In the genomic region with DNA sequence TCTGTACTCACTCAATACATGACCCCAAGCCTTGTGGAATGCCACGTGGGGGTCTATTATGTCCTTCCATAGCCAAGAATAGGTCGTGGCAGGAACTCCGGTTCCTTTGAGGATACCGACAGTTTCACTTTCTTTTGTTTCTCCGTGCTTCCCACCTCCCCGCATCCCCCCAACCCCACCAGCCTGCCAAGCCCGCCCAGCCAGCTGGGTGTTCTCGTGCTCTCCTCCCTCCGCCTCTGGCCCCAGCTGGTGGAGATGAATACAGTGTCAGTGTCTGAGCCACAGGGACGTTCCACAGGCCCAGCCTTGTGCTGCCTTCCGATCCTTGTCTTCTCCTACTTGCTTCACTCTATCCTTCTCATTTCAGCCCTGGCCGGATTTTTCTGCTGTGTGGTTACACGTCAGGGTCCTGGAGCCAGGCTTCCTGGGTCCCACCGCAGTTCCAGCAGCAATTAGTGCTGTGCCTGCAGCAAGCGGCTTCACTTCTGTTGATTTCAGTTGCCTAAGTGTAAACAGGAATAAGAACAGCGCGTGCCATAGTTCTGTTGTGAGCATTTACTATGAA, we compare ENCODE assay signal across 8 cellular contexts. TPM values are rescaled to one million over a fixed set of nuclear protein-coding genes. Genes with fewer than 3 reads are reported as not detected.
DNase-seq lines count a peak whose midpoint lies in the region; ATAC-seq, FAIRE-seq and TF ChIP-seq lines count a peak whose summit lies in the region.

No MANE protein-coding gene starts in this region.

- H3K27me3 ChIP-seq in SK-N-SH (ENCODE audit: insufficient read depth) = no peaks in the 10 kb centered on the region

- peaks cover 6% of the 10 kb centered on the region for H3K4me1 Mint-ChIP-seq in glutamatergic neuron (ENCODE audit: low read depth, unreplicated experiment)

- TF ChIP-seq EP300 in SK-N-SH (IDR thresholded peaks at IDR 0.05; ENCODE audit: borderline replicate concordance in 1 of 2, low read depth in 1 of 2, low read length in 1 of 2) = no peak

- TF ChIP-seq CTCF in AG04449 (IDR thresholded peaks at IDR 0.05; ENCODE audit: insufficient read depth, low read length, missing control alignments) = no peak
- no peak for TF ChIP-seq CTCF in glutamatergic neuron (IDR thresholded peaks at IDR 0.05; ENCODE audit: partially characterized antibody, unreplicated experiment)
- TF ChIP-seq CTCF in SK-N-SH (IDR thresholded peaks at IDR 0.05) = no peak

- CTCF ChIA-PET in AG04449 (lab: Yijun Ruan, JAX) = interaction anchor here (1.3 to 2.4 kb wide), 4 partner anchors 10 to 86 kb away, joined by 3 to 16 read pairs (median 9); no protein-coding TSS in a partner anchor
- CTCF ChIA-PET in SK-N-SH (lab: Yijun Ruan, JAX) = interaction anchor here (1.6 to 2.1 kb wide), 3 partner anchors 12 to 81 kb away, joined by 3 to 6 read pairs (median 6); a partner anchor contains a TSS

- peak overlapping the region; percentile 41 for H3K4me3 ChIP-seq in AG04449 (ENCODE audit: low read depth, low read length)
- no peak overlapping the region for H3K4me3 ChIP-seq in SK-N-SH (ENCODE audit: low read depth in 2 of 2, low read length in 1 of 2)

- TF ChIP-seq RAD21 in SK-N-SH (IDR thresholded peaks at IDR 0.05; ENCODE audit: low read length) = no peak

- no peaks in the 10 kb centered on the region for H3K9me3 ChIP-seq in SK-N-SH

- POLR2A ChIA-PET in AG04449 (lab: Yijun Ruan, JAX) = no interaction called here
- POLR2A ChIA-PET in SK-N-SH (lab: Yijun Ruan, JAX) = interaction anchor here (0.6 kb wide), 1 partner anchor 55 kb away, joined by 4 read pairs; no protein-coding TSS in a partner anchor

- peak overlapping the region; percentile 74 to 85 for H3K27ac Mint-ChIP-seq in activated naive CD4-positive, alpha-beta T cell treated with anti-CD3 and anti-CD28 coated beads, Interleukin-2, amount 50 U/mL, for 72 hours
- peak overlapping the region; percentile 59 for H3K27ac Mint-ChIP-seq in glutamatergic neuron (ENCODE audit: unreplicated experiment)

- H3K36me3 ChIP-seq in SK-N-SH (replicated peaks in 1 of 2; ENCODE audit: control insufficient read depth in 1 of 2, insufficient read depth in 2 of 2, low read length in 1 of 2) = no peaks in the 10 kb centered on the region

- H3K9me2 ChIP-seq in SK-N-SH = no peaks in the 10 kb centered on the region

- peak in 1 of 2 donors; percentile 19 for ATAC-seq in activated naive CD4-positive, alpha-beta T cell treated with anti-CD3 and anti-CD28 coated beads, Interleukin-2, amount 50 U/mL, for 72 hours
- ATAC-seq in HG02588 (IDR thresholded peaks at IDR 0.05; ENCODE audit: unreplicated experiment) = no peak

- H4K20me1 ChIP-seq in SK-N-SH (ENCODE audit: insufficient read depth) = no peaks in the 10 kb centered on the region

- no peak overlapping the region for H3K4me2 ChIP-seq in SK-N-SH

- peaks cover 11% of the 10 kb centered on the region for H3K27me3 Mint-ChIP-seq in glutamatergic neuron (ENCODE audit: unreplicated experiment)

- DNase-seq in AG04449 (ENCODE audit: low read depth, low spot score) (no peak), HTR-8/SVneo (ENCODE audit: insufficient read length, low spot score) (peak; percentile 72), glutamatergic neuron (peak; percentile 67), nucleus accumbens (lab: John Stamatoyannopoulos, UW) (peak in 55 of 56 donors; percentile 29 to 92 (median 81)), cortex of kidney (lab: John Stamatoyannopoulos, UW) (no peak), SK-N-SH (no peak)
- no peak for DNase-seq in activated naive CD4-positive, alpha-beta T cell treated with anti-CD3 and anti-CD28 coated beads, Interleukin-2, amount 50 U/mL, for 72 hours (ENCODE audit: low spot score in 2 of 2)

- H3K9ac ChIP-seq in SK-N-SH = no peak overlapping the region

- H3K4me3 Mint-ChIP-seq in glutamatergic neuron (ENCODE audit: unreplicated experiment) = peak overlapping the region; percentile 55

- no peaks in the 10 kb centered on the region for H3K79me2 ChIP-seq in SK-N-SH (ENCODE audit: insufficient read depth)

- H3K4me1 ChIP-seq in SK-N-SH (ENCODE audit: control insufficient read depth in 1 of 2, insufficient read depth in 2 of 2, low read depth in 1 of 2, low read length in 1 of 2) = peaks cover 0 to 4% of the 10 kb centered on the region in 2 experiments; a peak in 2 of 4 replicates

- WGBS in SK-N-SH (ENCODE audit: low lambda C conversion rate) = 81% methylated on average over 16 of the region's 17 CpGs

- H3K9me3 Mint-ChIP-seq in activated naive CD4-positive, alpha-beta T cell treated with anti-CD3 and anti-CD28 coated beads, Interleukin-2, amount 50 U/mL, for 72 hours = no peaks in the 10 kb centered on the region
- H3K9me3 Mint-ChIP-seq in glutamatergic neuron (ENCODE audit: unreplicated experiment) = peaks cover 4% of the 10 kb centered on the region

- no peak overlapping the region for H2AFZ ChIP-seq in SK-N-SH (ENCODE audit: low read depth)

- peak; percentile 38 for FAIRE-seq in HTR-8/SVneo (lab: Jason Lieb, UNC)

- H3F3A ChIP-seq in SK-N-SH (replicated peaks; ENCODE audit: insufficient read depth) = peaks cover 8% of the 10 kb centered on the region

- peaks cover 0 to 5% of the 10 kb centered on the region in 2 donors for H3K36me3 Mint-ChIP-seq in activated naive CD4-positive, alpha-beta T cell treated with anti-CD3 and anti-CD28 coated beads, Interleukin-2, amount 50 U/mL, for 72 hours
- H3K36me3 Mint-ChIP-seq in glutamatergic neuron (ENCODE audit: unreplicated experiment) = no peaks in the 10 kb centered on the region

- no peak overlapping the region for H3K27ac ChIP-seq in SK-N-SH (ENCODE audit: low read depth in 2 of 2, low read length in 1 of 2)

TF ChIP-seq in SK-N-SH, 30 proteins besides CTCF, POLR2A, EP300 and RAD21 (continues in another document):
- TF ChIP-seq RFX5 (IDR thresholded peaks at IDR 0.05; ENCODE audit: low read length) = no peak
- no peak for TF ChIP-seq TAF1 (IDR thresholded peaks at IDR 0.05; ENCODE audit: borderline replicate concordance, low read depth, low read length)
- no peak for TF ChIP-seq FOXM1 (IDR thresholded peaks at IDR 0.05; ENCODE audit: low read depth)
- no peak for TF ChIP-seq FOXJ3 (CRISPR knock-in tag; IDR thresholded peaks at IDR 0.05)
- TF ChIP-seq RCOR1 (IDR thresholded peaks at IDR 0.05; ENCODE audit: low read length) = no peak
- no peak for TF ChIP-seq GATA2 (CRISPR knock-in tag; IDR thresholded peaks at IDR 0.05)
- TF ChIP-seq, protein P1, sequence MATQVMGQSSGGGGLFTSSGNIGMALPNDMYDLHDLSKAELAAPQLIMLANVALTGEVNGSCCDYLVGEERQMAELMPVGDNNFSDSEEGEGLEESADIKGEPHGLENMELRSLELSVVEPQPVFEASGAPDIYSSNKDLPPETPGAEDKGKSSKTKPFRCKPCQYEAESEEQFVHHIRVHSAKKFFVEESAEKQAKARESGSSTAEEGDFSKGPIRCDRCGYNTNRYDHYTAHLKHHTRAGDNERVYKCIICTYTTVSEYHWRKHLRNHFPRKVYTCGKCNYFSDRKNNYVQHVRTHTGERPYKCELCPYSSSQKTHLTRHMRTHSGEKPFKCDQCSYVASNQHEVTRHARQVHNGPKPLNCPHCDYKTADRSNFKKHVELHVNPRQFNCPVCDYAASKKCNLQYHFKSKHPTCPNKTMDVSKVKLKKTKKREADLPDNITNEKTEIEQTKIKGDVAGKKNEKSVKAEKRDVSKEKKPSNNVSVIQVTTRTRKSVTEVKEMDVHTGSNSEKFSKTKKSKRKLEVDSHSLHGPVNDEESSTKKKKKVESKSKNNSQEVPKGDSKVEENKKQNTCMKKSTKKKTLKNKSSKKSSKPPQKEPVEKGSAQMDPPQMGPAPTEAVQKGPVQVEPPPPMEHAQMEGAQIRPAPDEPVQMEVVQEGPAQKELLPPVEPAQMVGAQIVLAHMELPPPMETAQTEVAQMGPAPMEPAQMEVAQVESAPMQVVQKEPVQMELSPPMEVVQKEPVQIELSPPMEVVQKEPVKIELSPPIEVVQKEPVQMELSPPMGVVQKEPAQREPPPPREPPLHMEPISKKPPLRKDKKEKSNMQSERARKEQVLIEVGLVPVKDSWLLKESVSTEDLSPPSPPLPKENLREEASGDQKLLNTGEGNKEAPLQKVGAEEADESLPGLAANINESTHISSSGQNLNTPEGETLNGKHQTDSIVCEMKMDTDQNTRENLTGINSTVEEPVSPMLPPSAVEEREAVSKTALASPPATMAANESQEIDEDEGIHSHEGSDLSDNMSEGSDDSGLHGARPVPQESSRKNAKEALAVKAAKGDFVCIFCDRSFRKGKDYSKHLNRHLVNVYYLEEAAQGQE (IDR thresholded peaks at IDR 0.05; ENCODE audit: low read depth, low read length) = no peak
- TF ChIP-seq FOSL2 (IDR thresholded peaks at IDR 0.05; ENCODE audit: borderline replicate concordance, low read depth) = no peak
- no peak for TF ChIP-seq POLR2AphosphoS5 (IDR thresholded peaks at IDR 0.05; ENCODE audit: low read depth, low read length)

RNA-seq across cellular contexts. Expression of a gene that starts 4.1 kb away (rescaled TPM):
- 10 to 100 TPM in 1 of 2 donors, 1 to 10 TPM in 1; 9.7 to 24.1 TPM for total RNA-seq in activated naive CD4-positive, alpha-beta T cell treated with anti-CD3 and anti-CD28 coated beads, Interleukin-2, amount 50 U/mL, for 72 hours
- 6.1 TPM for total RNA-seq in glutamatergic neuron (ENCODE audit: unreplicated experiment)
- 45.1 and 66.2 TPM in 2 replicates for polyA plus RNA-seq in SK-N-SH (2012; rRNA removed)
- 24.0 and 36.4 TPM in 2 replicates for polyA plus RNA-seq in SK-N-SH (2012; cell fraction: cytosol; rRNA removed)
- 58.7 and 62.0 TPM in 2 replicates for polyA plus RNA-seq in SK-N-SH (2012; cell fraction: nucleus; rRNA removed)

RNA-seq across cellular contexts. Expression of a gene that starts 30.2 kb away (rescaled TPM):
- total RNA-seq in activated naive CD4-positive, alpha-beta T cell treated with anti-CD3 and anti-CD28 coated beads, Interleukin-2, amount 50 U/mL, for 72 hours = not detected
- not detected for total RNA-seq in glutamatergic neuron (ENCODE audit: unreplicated experiment)
- 0.10 TPM in 1 of 2 replicates, not detected in the other for polyA plus RNA-seq in SK-N-SH (2012; rRNA removed)
- polyA plus RNA-seq in SK-N-SH (2012; cell fraction: cytosol; rRNA removed) = 0.05 TPM in 1 of 2 replicates, not detected in the other
- 0.07 and 0.08 TPM in 2 replicates for polyA plus RNA-seq in SK-N-SH (2012; cell fraction: nucleus; rRNA removed)

RNA-seq across cellular contexts. Expression of a gene that starts 40.3 kb away (rescaled TPM):
- total RNA-seq in activated naive CD4-positive, alpha-beta T cell treated with anti-CD3 and anti-CD28 coated beads, Interleukin-2, amount 50 U/mL, for 72 hours = under 1 TPM; 0.04 to 0.46 TPM
- 111 TPM for total RNA-seq in glutamatergic neuron (ENCODE audit: unreplicated experiment)
- polyA plus RNA-seq in SK-N-SH (2012; rRNA removed) = 0.57 and 0.97 TPM in 2 replicates
- polyA plus RNA-seq in SK-N-SH (2012; cell fraction: cytosol; rRNA removed) = 0.46 and 0.72 TPM in 2 replicates
- 0.68 and 0.74 TPM in 2 replicates for polyA plus RNA-seq in SK-N-SH (2012; cell fraction: nucleus; rRNA removed)

RNA-seq across cellular contexts. Expression of a gene that starts 50.9 kb away (rescaled TPM):
- total RNA-seq in activated naive CD4-positive, alpha-beta T cell treated with anti-CD3 and anti-CD28 coated beads, Interleukin-2, amount 50 U/mL, for 72 hours = 100 to 1,000 TPM in 1 of 2 donors, 10 to 100 TPM in 1; 76.7 to 115 TPM
- total RNA-seq in glutamatergic neuron (ENCODE audit: unreplicated experiment) = 90.2 TPM
- polyA plus RNA-seq in SK-N-SH (2012; rRNA removed) = 70.0 and 94.0 TPM in 2 replicates
- 46.0 and 59.7 TPM in 2 replicates for polyA plus RNA-seq in SK-N-SH (2012; cell fraction: cytosol; rRNA removed)
- 72.4 and 107 TPM in 2 replicates for polyA plus RNA-seq in SK-N-SH (2012; cell fraction: nucleus; rRNA removed)

Comparison
In these comparisons a context has a peak if more than half of its experiments do, and no peak if none do; other contexts are left out.
1. DNase-seq: peak in HTR-8/SVneo (single experiment), glutamatergic neuron (single experiment) and nucleus accumbens (55 of 56); none in AG04449 (single experiment), activated naive CD4-positive, alpha-beta T cell treated with anti-CD3 and anti-CD28 coated beads, Interleukin-2, amount 50 U/mL, for 72 hours (0 of 2), cortex of kidney (single experiment) and SK-N-SH (single experiment).
2. RNA of a gene that starts 40.3 kb away (total RNA-seq): 111 TPM in glutamatergic neuron (single experiment); 0.04 to 0.46 TPM in activated naive CD4-positive, alpha-beta T cell treated with anti-CD3 and anti-CD28 coated beads, Interleukin-2, amount 50 U/mL, for 72 hours; every median in the first group is over 10 times any median in the second.